In genomic region chr17:27473190-27473747, GRCh38 we compare ENCODE assay signal across 12 cellular contexts.
A peak's percentile ranks its signal among the peaks of the same experiment; 100 is the strongest.
DNase-seq lines count a peak whose midpoint lies in the region; ATAC-seq lines count a peak whose summit lies in the region.
"Had no signal": no experiment of that assay in that cellular context is flagged by ENCODE, and none has a peak within 500 bp of the region (broad histone marks: within the 10 kb centered on the region; RNA-seq: fewer than 3 reads in every experiment).

No MANE protein-coding gene starts in this region.

- peak; percentile 57 to 59 for ATAC-seq in activated CD4-positive, CD25-positive, alpha-beta regulatory T cell treated with anti-CD3 and anti-CD28 coated beads, Interleukin-2, amount 50 U/mL, for 24 hours
- ATAC-seq in effector memory CD8-positive, alpha-beta T cell (replicated peaks), result no peak
- no peak for ATAC-seq in stimulated activated memory B cell treated with anti-CD40 and anti-IgM and Interleukin-4, amounts not matched to agents 10 μg/mL and 1 μg/mL and 100 μg/mL, for 72 hours
- ATAC-seq in HG03354 (IDR thresholded peaks at IDR 0.05; ENCODE audit: poor library complexity, severe bottlenecking, unreplicated experiment), result no peak

- H3K36me3 Mint-ChIP-seq in effector memory CD8-positive, alpha-beta T cell (ENCODE audit: insufficient read depth), result no peaks in the 10 kb centered on the region
- no peaks in the 10 kb centered on the region for H3K36me3 Mint-ChIP-seq in stimulated activated memory B cell treated with anti-CD40 and anti-IgM and Interleukin-4, amounts not matched to agents 10 μg/mL and 1 μg/mL and 100 μg/mL, for 72 hours

- no peak for DNase-seq in activated CD4-positive, CD25-positive, alpha-beta regulatory T cell treated with anti-CD3 and anti-CD28 coated beads, Interleukin-2, amount 50 U/mL, for 72 hours
- DNase-seq in OCI-M1 (lab: John Stamatoyannopoulos, UW), result peak; percentile 60
- DNase-seq in effector memory CD8-positive, alpha-beta T cell, result no peak
- DNase-seq in HuH-7.5 (ENCODE audit: low spot score), result no peak
- no peak for DNase-seq in AG20443 (ENCODE audit: low spot score)
- DNase-seq: amygdala, NCI-H1105 treated with DMSO at 0.1 percent for 48 hours, substantia nigra had no signal

- no peaks in the 10 kb centered on the region for H3K27me3 Mint-ChIP-seq in effector memory CD8-positive, alpha-beta T cell
- H3K27me3 Mint-ChIP-seq in stimulated activated memory B cell treated with anti-CD40 and anti-IgM and Interleukin-4, amounts not matched to agents 10 μg/mL and 1 μg/mL and 100 μg/mL, for 72 hours, result no peaks in the 10 kb centered on the region

- H3K4me3 Mint-ChIP-seq in effector memory CD8-positive, alpha-beta T cell, result peak overlapping the region; percentile 39 to 72
- H3K4me3 Mint-ChIP-seq in stimulated activated memory B cell treated with anti-CD40 and anti-IgM and Interleukin-4, amounts not matched to agents 10 μg/mL and 1 μg/mL and 100 μg/mL, for 72 hours, result peak overlapping the region; percentile 53
- H3K4me3 Mint-ChIP-seq: nephron had no signal

- no peaks in the 10 kb centered on the region for H3K9me3 Mint-ChIP-seq in effector memory CD8-positive, alpha-beta T cell
- H3K9me3 Mint-ChIP-seq in stimulated activated memory B cell treated with anti-CD40 and anti-IgM and Interleukin-4, amounts not matched to agents 10 μg/mL and 1 μg/mL and 100 μg/mL, for 72 hours, result no peaks in the 10 kb centered on the region
- H3K9me3 Mint-ChIP-seq: nephron had no signal

- H3K4me1 Mint-ChIP-seq in effector memory CD8-positive, alpha-beta T cell (ENCODE audit: low read depth in 2 of 2), result peaks cover 63 to 67% of the 10 kb centered on the region in 2 donors
- peaks cover 95% of the 10 kb centered on the region for H3K4me1 Mint-ChIP-seq in stimulated activated memory B cell treated with anti-CD40 and anti-IgM and Interleukin-4, amounts not matched to agents 10 μg/mL and 1 μg/mL and 100 μg/mL, for 72 hours

- H3K27ac Mint-ChIP-seq in effector memory CD8-positive, alpha-beta T cell, result peak overlapping the region; percentile 89 to 93
- H3K27ac Mint-ChIP-seq in stimulated activated memory B cell treated with anti-CD40 and anti-IgM and Interleukin-4, amounts not matched to agents 10 μg/mL and 1 μg/mL and 100 μg/mL, for 72 hours, result peak overlapping the region; percentile 88
- H3K27ac Mint-ChIP-seq: nephron had no signal

Comparison
In these comparisons a context has a peak if more than half of its experiments do, and no peak if none do; other contexts are left out.
1. ATAC-seq: peak in activated CD4-positive, CD25-positive, alpha-beta regulatory T cell treated with anti-CD3 and anti-CD28 coated beads, Interleukin-2, amount 50 U/mL, for 24 hours (2 of 2); none in effector memory CD8-positive, alpha-beta T cell (single experiment), stimulated activated memory B cell treated with anti-CD40 and anti-IgM and Interleukin-4, amounts not matched to agents 10 μg/mL and 1 μg/mL and 100 μg/mL, for 72 hours (single experiment) and HG03354 (single experiment).